Comparison of ENCODE assay signal across 18 cellular contexts in the genomic region with DNA sequence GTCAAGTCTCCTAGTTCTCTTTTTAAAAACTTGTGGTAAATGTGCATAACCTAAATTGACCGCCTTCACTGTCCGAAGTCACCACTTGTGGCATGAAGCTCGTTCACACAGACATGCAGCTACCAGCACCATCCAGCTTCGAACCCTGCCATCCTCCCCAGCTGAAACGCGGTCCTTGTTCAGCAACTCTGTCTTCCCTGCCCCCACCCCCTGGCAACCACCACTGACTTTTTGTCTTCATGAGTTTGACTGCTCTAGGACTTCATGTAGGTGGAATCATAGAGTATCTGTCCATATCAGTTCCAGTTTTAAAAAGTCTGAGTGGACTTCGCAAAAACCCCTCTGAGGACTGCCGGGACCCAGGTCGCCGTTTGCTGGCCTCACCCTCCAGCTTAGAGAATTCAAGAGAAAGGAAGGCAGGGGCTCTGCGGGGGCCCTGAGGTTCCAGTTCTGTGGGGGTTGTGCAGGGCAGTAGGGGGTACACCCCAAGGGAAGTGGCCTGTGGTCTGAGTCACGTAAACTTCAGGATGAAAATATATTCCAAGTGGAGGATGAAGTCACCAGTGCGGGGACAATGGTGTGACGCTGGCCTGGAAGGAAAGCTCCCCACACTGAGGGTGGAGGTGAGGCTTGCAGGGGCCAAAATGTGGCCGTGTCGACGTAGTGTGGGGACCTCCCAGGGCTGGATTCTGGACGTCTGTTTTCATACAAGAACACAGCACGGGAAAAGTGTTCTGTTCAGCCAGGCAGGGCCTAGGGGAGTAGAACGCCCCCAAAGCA.
DNase-seq lines count a peak whose midpoint lies in the region; ATAC-seq and TF ChIP-seq lines count a peak whose summit lies in the region.
"Had no signal": no experiment of that assay in that cellular context is flagged by ENCODE, and none has a peak within 500 bp of the region (broad histone marks: within the 10 kb centered on the region; RNA-seq: fewer than 3 reads in every experiment).

No MANE protein-coding gene starts in this region.

- H3K4me2 ChIP-seq in OCI-LY7 (ENCODE audit: low read length) (no peak overlapping the region), hepatocyte (no peak overlapping the region)

- no peak overlapping the region for H2AFZ ChIP-seq in OCI-LY7 (ENCODE audit: low read length)
- H2AFZ ChIP-seq in hepatocyte: no peak overlapping the region

- no TSS peak for BruUV-seq in OCI-LY7 (replicated peaks; lab: Mats Ljungman, UMichigan)

- H3K4me1 ChIP-seq in left ventricle myocardium inferior: peaks cover 100% of the 10 kb centered on the region
- peaks cover 39% of the 10 kb centered on the region for H3K4me1 ChIP-seq in OCI-LY7 (ENCODE audit: insufficient read depth, low read length, poor library complexity, severe bottlenecking)
- H3K4me1 ChIP-seq in hepatocyte (ENCODE audit: insufficient read depth): peaks cover 8% of the 10 kb centered on the region

- no peaks in the 10 kb centered on the region for H3K27me3 ChIP-seq in brain microvascular endothelial cell (replicated peaks)
- no peaks in the 10 kb centered on the region for H3K27me3 ChIP-seq in left ventricle myocardium inferior (ENCODE audit: low read depth)
- H3K27me3 ChIP-seq in hepatocyte: no peaks in the 10 kb centered on the region
- H3K27me3 ChIP-seq: Peyer's patch had no signal

- peak; percentile 7 for ATAC-seq in stimulated activated naive CD8-positive, alpha-beta T cell treated with anti-CD3 and anti-CD28 coated beads, Interleukin-15, Interleukin-2, amounts not matched to agents 100 U/mL and 50 U/mL, for 24 hours
- no peak for ATAC-seq in GM21825 (IDR thresholded peaks at IDR 0.05; ENCODE audit: unreplicated experiment)
- ATAC-seq: CD8-positive, alpha-beta T cell; HepG2; natural killer cell had no signal

- peak; percentile 27 for DNase-seq in HT1080 (ENCODE audit: low read depth)
- peak; percentile 51 for DNase-seq in brain microvascular endothelial cell
- DNase-seq in left ventricle myocardium inferior: no peak
- no peak for DNase-seq in stimulated activated naive CD8-positive, alpha-beta T cell treated with anti-CD3 and anti-CD28 coated beads, Interleukin-15, Interleukin-2, amounts not matched to agents 100 U/mL and 50 U/mL, for 24 hours
- DNase-seq in HCEC 1CT: no peak
- no peak for DNase-seq in OCI-LY7 (ENCODE audit: low spot score)
- DNase-seq in hepatocyte (ENCODE audit: low spot score): no peak
- DNase-seq: CD8-positive, alpha-beta T cell; GOT3; hippocampal formation; mesendoderm; natural killer cell; NCI-H1694; stimulated activated CD4-positive, alpha-beta T cell treated with anti-CD3 and anti-CD28 coated beads, Interleukin-12 subunit alpha, Interleukin-12 subunit beta, amount 100 ng/mL, for 4 hours; SW 1271 had no signal

- no peak for TF ChIP-seq CTCF in brain microvascular endothelial cell (IDR thresholded peaks at IDR 0.05; ENCODE audit: low read depth, low read length, missing control alignments)
- no peak for TF ChIP-seq CTCF in left ventricle myocardium inferior (IDR thresholded peaks at IDR 0.05; ENCODE audit: borderline replicate concordance)
- TF ChIP-seq CTCF in OCI-LY7 (conservative IDR thresholded peaks at IDR 0.05; ENCODE audit: low read length): no peak
- TF ChIP-seq CTCF in hepatocyte (IDR thresholded peaks at IDR 0.05; ENCODE audit: poor library complexity): no peak

- 91% methylated on average over 20 of the region's 20 CpGs for WGBS in hepatocyte (ENCODE audit: low lambda C conversion rate, missing lambda C conversion rate)

- H3K27ac ChIP-seq in brain microvascular endothelial cell: no peak overlapping the region
- H3K27ac ChIP-seq in left ventricle myocardium inferior (replicated peaks): peak overlapping the region; percentile 96
- H3K27ac ChIP-seq in OCI-LY7 (ENCODE audit: low read depth, low read length, poor library complexity, severe bottlenecking): no peak overlapping the region
- H3K27ac ChIP-seq in hepatocyte: no peak overlapping the region

- H3K9me3 ChIP-seq in left ventricle myocardium inferior (replicated peaks) (no peaks in the 10 kb centered on the region), OCI-LY7 (ENCODE audit: low read length) (no peaks in the 10 kb centered on the region), hepatocyte (ENCODE audit: low read depth) (no peaks in the 10 kb centered on the region)
- H3K9me3 ChIP-seq: Peyer's patch had no signal

- H3K4me3 ChIP-seq in brain microvascular endothelial cell (ENCODE audit: low read depth, low read length) (no peak overlapping the region), left ventricle myocardium inferior (no peak overlapping the region), OCI-LY7 (ENCODE audit: low read depth, low read length, poor library complexity, severe bottlenecking) (no peak overlapping the region), hepatocyte (no peak overlapping the region)
- H3K4me3 ChIP-seq: Peyer's patch had no signal

- H3K79me2 ChIP-seq in OCI-LY7 (ENCODE audit: insufficient read depth, low read depth, low read length) (peaks cover 4% of the 10 kb centered on the region; the same call in 1 of the 2 replicates), hepatocyte (no peaks in the 10 kb centered on the region)

- no peaks in the 10 kb centered on the region for H3K36me3 ChIP-seq in brain microvascular endothelial cell (replicated peaks)
- H3K36me3 ChIP-seq in left ventricle myocardium inferior: no peaks in the 10 kb centered on the region
- no peaks in the 10 kb centered on the region for H3K36me3 ChIP-seq in OCI-LY7 (ENCODE audit: insufficient read depth, low read length)
- no peaks in the 10 kb centered on the region for H3K36me3 ChIP-seq in hepatocyte (replicated peaks; ENCODE audit: insufficient read depth, low read depth)
- H3K36me3 ChIP-seq: Peyer's patch had no signal

- H3K9me2 ChIP-seq in OCI-LY7 (ENCODE audit: insufficient read depth, low read length): no peaks in the 10 kb centered on the region
- no peaks in the 10 kb centered on the region for H3K9me2 ChIP-seq in hepatocyte (replicated peaks; ENCODE audit: insufficient read depth)

- CTCF ChIA-PET in OCI-LY7 (lab: Charles Lee; ENCODE audit: unreplicated experiment): interaction anchor here (0.5 kb wide), 1 partner anchor 21 kb away, joined by 3 read pairs; no protein-coding TSS in a partner anchor

- in situ Hi-C loops in brain microvascular endothelial cell (cut with HindIII; ENCODE audit: low pct_ligation_motif_present, low sequenced_read_pairs): no loop called here

- intact Hi-C loops in left ventricle myocardium inferior (cut with micrococcal nuclease): loop anchor here (10.0 kb wide), 1 partner anchor 46 kb away; no protein-coding TSS in a partner anchor
- intact Hi-C loops in OCI-LY7 (cut with micrococcal nuclease; ENCODE audit: unreplicated experiment): no loop called here

- POLR2A ChIA-PET in OCI-LY7 (lab: Charles Lee): interaction anchor here (1.0 to 1.2 kb wide), 2 partner anchors 13 to 141 kb away, joined by 3 read pairs; no protein-coding TSS in a partner anchor

- H4K20me1 ChIP-seq in OCI-LY7 (ENCODE audit: insufficient read depth, low read length) (no peaks in the 10 kb centered on the region), hepatocyte (ENCODE audit: insufficient read depth, poor library complexity, severe bottlenecking) (no peaks in the 10 kb centered on the region)

Comparison
In these comparisons a context has a peak if more than half of its experiments do, and no peak if none do; other contexts are left out.
1. DNase-seq: peak in HT1080 (single experiment) and brain microvascular endothelial cell (single experiment); none in left ventricle myocardium inferior (single experiment), stimulated activated naive CD8-positive, alpha-beta T cell treated with anti-CD3 and anti-CD28 coated beads, Interleukin-15, Interleukin-2, amounts not matched to agents 100 U/mL and 50 U/mL, for 24 hours (single experiment), HCEC 1CT (single experiment), OCI-LY7 (single experiment) and hepatocyte (single experiment).